In genomic region chr5:139458580-139459407, GRCh38 we compare ENCODE assay signal across 8 cellular contexts. TPM values are rescaled to one million over a fixed set of nuclear protein-coding genes. Genes with fewer than 3 reads are reported as not detected.
A peak's percentile ranks its signal among the peaks of the same experiment; 100 is the strongest.
DNase-seq lines count a peak whose midpoint lies in the region; ATAC-seq lines count a peak whose summit lies in the region.

No MANE protein-coding gene starts in this region.

- no peaks in the 10 kb centered on the region for H3K36me3 Mint-ChIP-seq in CD4-positive, CD25-positive, alpha-beta regulatory T cell
- H3K36me3 Mint-ChIP-seq in activated T-helper 17 cell treated with anti-CD3 and anti-CD28 coated beads, Interleukin-2, amount 50 U/mL, for 72 hours (ENCODE audit: low read depth) = peaks cover 8% of the 10 kb centered on the region

- H3K27me3 Mint-ChIP-seq in CD4-positive, CD25-positive, alpha-beta regulatory T cell = no peaks in the 10 kb centered on the region
- H3K27me3 Mint-ChIP-seq in activated T-helper 17 cell treated with anti-CD3 and anti-CD28 coated beads, Interleukin-2, amount 50 U/mL, for 72 hours = no peaks in the 10 kb centered on the region

- no peaks in the 10 kb centered on the region for H3K9me3 Mint-ChIP-seq in CD4-positive, CD25-positive, alpha-beta regulatory T cell
- H3K9me3 Mint-ChIP-seq in activated T-helper 17 cell treated with anti-CD3 and anti-CD28 coated beads, Interleukin-2, amount 50 U/mL, for 72 hours = peaks cover 5% of the 10 kb centered on the region

- ATAC-seq in CD4-positive, CD25-positive, alpha-beta regulatory T cell (ENCODE audit: low read depth in 2 of 2) = peak; percentile 100
- peak; percentile 57 for ATAC-seq in GM21717 (IDR thresholded peaks at IDR 0.05; ENCODE audit: unreplicated experiment)
- ATAC-seq in activated T-helper 17 cell treated with anti-CD3 and anti-CD28 coated beads, Interleukin-2, amount 50 U/mL, for 72 hours (replicated peaks) = peak; percentile 85
- no peak for ATAC-seq in sciatic nerve

- DNase-seq in CD4-positive, CD25-positive, alpha-beta regulatory T cell = peak; percentile 67 to 95 (median 85)
- DNase-seq in NCI-H69 (lab: John Stamatoyannopoulos, UW) (peak; percentile 50), hepatic stellate cell (ENCODE audit: low spot score) (peak; percentile 85), ecto neural progenitor cell (ENCODE audit: low spot score) (no peak), sciatic nerve (ENCODE audit: low spot score) (no peak)
- DNase-seq in stimulated activated CD8-positive, alpha-beta memory T cell treated with anti-CD3 and anti-CD28 coated beads, Interleukin-4, amount 100 ng/mL, for 48 hours = peak; percentile 80

- peak overlapping the region; percentile 87 for H3K27ac ChIP-seq in CD4-positive, CD25-positive, alpha-beta regulatory T cell (ENCODE audit: insufficient read depth, low read length, poor library complexity, severe bottlenecking)

- intact Hi-C loops in sciatic nerve (cut with DNase I) = no loop called here

- no peaks in the 10 kb centered on the region for H3K27me3 ChIP-seq in CD4-positive, CD25-positive, alpha-beta regulatory T cell (ENCODE audit: control insufficient read depth, insufficient read depth, low read length)

- peak overlapping the region; percentile 91 to 98 (median 97) for H3K27ac Mint-ChIP-seq in CD4-positive, CD25-positive, alpha-beta regulatory T cell
- H3K27ac Mint-ChIP-seq in activated T-helper 17 cell treated with anti-CD3 and anti-CD28 coated beads, Interleukin-2, amount 50 U/mL, for 72 hours = peak overlapping the region; percentile 96

- no peaks in the 10 kb centered on the region for H3K36me3 ChIP-seq in CD4-positive, CD25-positive, alpha-beta regulatory T cell (ENCODE audit: control insufficient read depth, insufficient read depth, low read length)

- H3K4me3 ChIP-seq in CD4-positive, CD25-positive, alpha-beta regulatory T cell (ENCODE audit: low read depth, low read length) = peak overlapping the region; percentile 43

- H3K9me3 ChIP-seq in CD4-positive, CD25-positive, alpha-beta regulatory T cell (ENCODE audit: control insufficient read depth in 2 of 2, low read length in 2 of 2) = no peaks in the 10 kb centered on the region

- peaks cover 0 to 79% (median 33%) of the 10 kb centered on the region in 4 donors for H3K4me1 Mint-ChIP-seq in CD4-positive, CD25-positive, alpha-beta regulatory T cell
- peaks cover 43% of the 10 kb centered on the region for H3K4me1 Mint-ChIP-seq in activated T-helper 17 cell treated with anti-CD3 and anti-CD28 coated beads, Interleukin-2, amount 50 U/mL, for 72 hours

- peaks cover 39% of the 10 kb centered on the region for H3K4me1 ChIP-seq in CD4-positive, CD25-positive, alpha-beta regulatory T cell (ENCODE audit: control insufficient read depth, insufficient read depth, low read length, poor library complexity, severe bottlenecking)

- peak overlapping the region; percentile 33 to 88 (median 72) for H3K4me3 Mint-ChIP-seq in CD4-positive, CD25-positive, alpha-beta regulatory T cell
- H3K4me3 Mint-ChIP-seq in activated T-helper 17 cell treated with anti-CD3 and anti-CD28 coated beads, Interleukin-2, amount 50 U/mL, for 72 hours = peak overlapping the region; percentile 72

RNA-seq across cellular contexts. Expression of gene ECSCR, which starts 3.7 kb away (rescaled TPM):
- total RNA-seq in CD4-positive, CD25-positive, alpha-beta regulatory T cell = 0.64 TPM
- polyA plus RNA-seq in CD4-positive, CD25-positive, alpha-beta regulatory T cell = 1 to 10 TPM in 1 of 4 donors, under 1 TPM in 2, not detected in 1; 0.23 to 1.6 (median 0.92) TPM
- total RNA-seq in activated T-helper 17 cell treated with anti-CD3 and anti-CD28 coated beads, Interleukin-2, amount 50 U/mL, for 72 hours = 1 to 10 TPM; 3.3 to 4.1 TPM
- 32.3 TPM for total RNA-seq in sciatic nerve

RNA-seq across cellular contexts. Expression of gene SMIM33, which starts 12.0 kb away (rescaled TPM):
- 0.54 TPM for total RNA-seq in CD4-positive, CD25-positive, alpha-beta regulatory T cell
- 1 to 10 TPM in 1 of 4 donors, under 1 TPM in 3; 0.08 to 1.9 (median 0.73) TPM for polyA plus RNA-seq in CD4-positive, CD25-positive, alpha-beta regulatory T cell
- total RNA-seq in activated T-helper 17 cell treated with anti-CD3 and anti-CD28 coated beads, Interleukin-2, amount 50 U/mL, for 72 hours = under 1 TPM; 0.54 to 0.90 TPM
- total RNA-seq in sciatic nerve = not detected

RNA-seq across cellular contexts. Expression of gene DNAJC18, which starts 19.5 kb away (rescaled TPM):
- total RNA-seq in CD4-positive, CD25-positive, alpha-beta regulatory T cell = 8.2 TPM
- 1 to 10 TPM; 4.0 to 9.0 (median 5.1) TPM for polyA plus RNA-seq in CD4-positive, CD25-positive, alpha-beta regulatory T cell
- total RNA-seq in activated T-helper 17 cell treated with anti-CD3 and anti-CD28 coated beads, Interleukin-2, amount 50 U/mL, for 72 hours = 10 to 100 TPM; 23.4 to 41.5 TPM
- 29.6 TPM for total RNA-seq in sciatic nerve

RNA-seq across cellular contexts. Expression of gene STING1, which starts 23.8 kb away (rescaled TPM):
- total RNA-seq in CD4-positive, CD25-positive, alpha-beta regulatory T cell = 295 TPM
- polyA plus RNA-seq in CD4-positive, CD25-positive, alpha-beta regulatory T cell = 100 to 1,000 TPM; 131 to 177 (median 158) TPM
- 100 to 1,000 TPM; 360 to 423 TPM for total RNA-seq in activated T-helper 17 cell treated with anti-CD3 and anti-CD28 coated beads, Interleukin-2, amount 50 U/mL, for 72 hours
- 94.5 TPM for total RNA-seq in sciatic nerve

RNA-seq across cellular contexts. Expression of gene SPATA24, which starts 54.9 kb away (rescaled TPM):
- 4.4 TPM for total RNA-seq in CD4-positive, CD25-positive, alpha-beta regulatory T cell
- polyA plus RNA-seq in CD4-positive, CD25-positive, alpha-beta regulatory T cell = 1 to 10 TPM; 5.5 to 6.8 (median 6.1) TPM
- 1 to 10 TPM; 5.6 to 9.2 TPM for total RNA-seq in activated T-helper 17 cell treated with anti-CD3 and anti-CD28 coated beads, Interleukin-2, amount 50 U/mL, for 72 hours
- total RNA-seq in sciatic nerve = 4.0 TPM

Comparison
In these comparisons a context has a peak if more than half of its experiments do, and no peak if none do; other contexts are left out.
1. DNase-seq: peak in CD4-positive, CD25-positive, alpha-beta regulatory T cell (3 of 3), NCI-H69 (single experiment), hepatic stellate cell (single experiment) and stimulated activated CD8-positive, alpha-beta memory T cell treated with anti-CD3 and anti-CD28 coated beads, Interleukin-4, amount 100 ng/mL, for 48 hours (single experiment); none in ecto neural progenitor cell (single experiment) and sciatic nerve (single experiment).